ENCODE assay signal across 8 cellular contexts in the genomic region with DNA sequence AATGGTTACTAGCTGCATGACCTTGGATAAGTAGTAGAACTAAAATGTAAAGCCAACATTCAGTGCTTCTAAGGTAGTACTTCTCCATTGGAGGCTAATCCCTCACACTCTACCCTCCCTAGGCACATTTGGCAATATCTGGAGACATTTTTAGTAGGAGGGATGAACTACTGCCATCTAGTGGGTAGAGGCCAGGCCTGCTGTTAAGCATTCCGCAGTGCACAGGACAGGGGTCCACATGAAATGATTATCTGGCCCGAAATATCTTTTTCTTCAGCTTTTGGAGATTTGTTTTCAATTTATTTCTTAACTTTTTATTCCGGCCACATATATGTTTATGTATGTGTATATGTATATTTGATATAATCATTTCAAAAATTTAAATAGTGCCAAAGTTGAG. TPM values are rescaled to one million over a fixed set of nuclear protein-coding genes. Genes with fewer than 3 reads are reported as not detected.
A peak's percentile ranks its signal among the peaks of the same experiment; 100 is the strongest.
DNase-seq lines count a peak whose midpoint lies in the region; ATAC-seq and TF ChIP-seq lines count a peak whose summit lies in the region.

No MANE protein-coding gene starts in this region.

- TF ChIP-seq CTCF in HFFc6 (IDR thresholded peaks at IDR 0.05): peak; percentile 72
- TF ChIP-seq CTCF in foreskin keratinocyte (conservative IDR thresholded peaks at IDR 0.05): peak; percentile 59
- peak in 3 of 7 experiments; percentile 33 to 38 (median 33) for TF ChIP-seq CTCF in stomach (IDR thresholded peaks at IDR 0.05)

- H3K36me3 ChIP-seq in aorta (ENCODE audit: control insufficient read depth in 1 of 2, insufficient read depth in 2 of 2, low read length in 1 of 2) (no peaks in the 10 kb centered on the region), stomach (no peaks in the 10 kb centered on the region)

- H3K27me3 ChIP-seq in foreskin keratinocyte (no peaks in the 10 kb centered on the region), aorta (ENCODE audit: control insufficient read depth in 1 of 2, insufficient read depth in 2 of 2, low read length in 1 of 2) (no peaks in the 10 kb centered on the region), stomach (no peaks in the 10 kb centered on the region)

- no peaks in the 10 kb centered on the region; the same call in 1 of the 2 replicates for H3K27me3 Mint-ChIP-seq in HFFc6 (ENCODE audit: insufficient read depth)

- H3K4me3 ChIP-seq in aorta (ENCODE audit: low read length in 2 of 2) (no peak overlapping the region), stomach (no peak overlapping the region)

- H3K9me3 ChIP-seq in aorta (ENCODE audit: control insufficient read depth, low read length) (no peaks in the 10 kb centered on the region), stomach (no peaks in the 10 kb centered on the region)

- intact Hi-C loops in aorta (cut with DNase I): no loop called here
- intact Hi-C loops in stomach (cut with DNase I; ENCODE audit: low total_unique reads): no loop called here

- no peak overlapping the region for H3K27ac Mint-ChIP-seq in HFFc6

- no peaks in the 10 kb centered on the region for H3K9me3 Mint-ChIP-seq in HFFc6

- H3K4me1 ChIP-seq in foreskin keratinocyte (no peaks in the 10 kb centered on the region), aorta (ENCODE audit: control insufficient read depth in 1 of 2, insufficient read depth in 2 of 2, low read length in 2 of 2) (no peaks in the 10 kb centered on the region), stomach (no peaks in the 10 kb centered on the region)

- no peak overlapping the region for H3K4me3 Mint-ChIP-seq in HFFc6

- no peak for TF ChIP-seq EP300 in stomach (IDR thresholded peaks at IDR 0.05)

- TF ChIP-seq POLR2A in stomach (IDR thresholded peaks at IDR 0.05): no peak

- no peaks in the 10 kb centered on the region for H3K36me3 Mint-ChIP-seq in HFFc6 (ENCODE audit: low read depth)

- H3K4me1 Mint-ChIP-seq in HFFc6 (ENCODE audit: low read depth): peaks cover 19% of the 10 kb centered on the region

- H3K27ac ChIP-seq in foreskin keratinocyte (no peak overlapping the region), aorta (ENCODE audit: low read depth in 1 of 2, low read length in 2 of 2) (no peak overlapping the region), stomach (no peak overlapping the region)

- DNase-seq in COLO829 (ENCODE audit: low spot score) (peak; percentile 2), HFFc6 (no peak), RKO (ENCODE audit: low spot score) (peak; percentile 20), foreskin keratinocyte (peak in 1 of 2 donors; percentile 0), aorta (no peak), stomach (no peak)

- ATAC-seq in foreskin keratinocyte: no peak
- ATAC-seq in aorta (ENCODE audit: low FRiP score): peak; percentile 74
- no peak for ATAC-seq in GM18511 (IDR thresholded peaks at IDR 0.05; ENCODE audit: unreplicated experiment)
- no peak for ATAC-seq in HG03565 (IDR thresholded peaks at IDR 0.05; ENCODE audit: unreplicated experiment)

- WGBS in aorta, 2 donors: 63 to 88% methylated on average over 3 of the region's 3 CpGs
- 39 to 56% (median 46%) methylated on average over 3 of the region's 3 CpGs for WGBS in stomach, 5 donors

RNA-seq across cellular contexts. Expression of gene SPANXC, which starts 36.0 kb away (rescaled TPM):
- 100 to 1,000 TPM in 3 of 6 experiments, 10 to 100 TPM in 1, 1 to 10 TPM in 1, not detected in 1; 1.2 to 317 (median 118) TPM for total RNA-seq in HFFc6 (2021; fragmentation: NEBNext Ultra II Directional; extraction: Animal tissue kit (Norgen Biotek cat#: 25700))
- total RNA-seq in foreskin keratinocyte (not detected in 2 replicates), aorta (not detected), stomach (not detected)
- polyA plus RNA-seq in foreskin keratinocyte (not detected in 2 replicates), aorta (not detected), stomach (not detected)

Comparison
In these comparisons a context has a peak if more than half of its experiments do, and no peak if none do; other contexts are left out.
1. DNase-seq: peak in COLO829 (single experiment) and RKO (single experiment); none in HFFc6 (single experiment), aorta (0 of 2) and stomach (single experiment).